In genomic region chr1:155166006-155166372, GRCh38 we compare ENCODE assay signal across 15 cellular contexts. TPM values are rescaled to one million over a fixed set of nuclear protein-coding genes. Genes with fewer than 3 reads are reported as not detected.
DNase-seq lines count a peak whose midpoint lies in the region; ATAC-seq, FAIRE-seq and TF ChIP-seq lines count a peak whose summit lies in the region.
"Had no signal": no experiment of that assay in that cellular context is flagged by ENCODE, and none has a peak within 500 bp of the region (broad histone marks: within the 10 kb centered on the region; RNA-seq: fewer than 3 reads in every experiment).

No MANE protein-coding gene starts in this region.

- peaks cover 4 to 5% of the 10 kb centered on the region in 2 experiments; a peak in 4 of 5 replicates for H3K9me3 Mint-ChIP-seq in H9
- H3K9me3 Mint-ChIP-seq in WTC11: peaks cover 4% of the 10 kb centered on the region
- no peaks in the 10 kb centered on the region for H3K9me3 Mint-ChIP-seq in Calu3 (ENCODE audit: low read depth, unreplicated experiment)
- H3K9me3 Mint-ChIP-seq: activated naive CD4-positive, alpha-beta T cell treated with anti-CD3 and anti-CD28 coated beads, Interleukin-2, amount 50 U/mL, for 24 hours had no signal

- H3K9ac ChIP-seq in H9 (ENCODE audit: extremely low read depth, insufficient read length, low read length) (no peak overlapping the region), iPS-20b (ENCODE audit: low read depth, low read length) (peak overlapping the region; percentile 55; the same call in 1 of the 2 replicates)

- H2BK15ac ChIP-seq in H9 (ENCODE audit: low read depth, low read length): no peak overlapping the region

- H3K4me3 Mint-ChIP-seq in H9: peak overlapping the region in 1 of 2 experiments; percentile 75; a peak in 3 of 5 replicates
- peak overlapping the region; percentile 73 for H3K4me3 Mint-ChIP-seq in WTC11
- H3K4me3 Mint-ChIP-seq in Calu3 (ENCODE audit: low read depth, unreplicated experiment): no peak overlapping the region
- H3K4me3 Mint-ChIP-seq: activated naive CD4-positive, alpha-beta T cell treated with anti-CD3 and anti-CD28 coated beads, Interleukin-2, amount 50 U/mL, for 24 hours had no signal

- H3K4ac ChIP-seq in H9 (ENCODE audit: low read depth, low read length): no peak overlapping the region

- H3K4me1 ChIP-seq in H9 (ENCODE audit: insufficient read depth, low read length): no peaks in the 10 kb centered on the region
- H3K4me1 ChIP-seq in iPS-20b (ENCODE audit: insufficient read depth, low read length): peaks cover 11% of the 10 kb centered on the region; the same call in 1 of the 2 replicates
- H3K4me1 ChIP-seq in spleen: peaks cover 14 to 30% (median 23%) of the 10 kb centered on the region in 6 donors
- H3K4me1 ChIP-seq in mucosa of descending colon (ENCODE audit: low read depth): peaks cover 10% of the 10 kb centered on the region

- no TSS peak for BruUV-seq in Calu3 (replicated peaks; lab: Mats Ljungman, UMichigan)

- CTCF ChIA-PET in WTC11 (lab: Charles Lee) (interaction anchor here (0.7 to 12.2 kb wide), 18 partner anchors 9 to 210 kb away, joined by 3 to 605 read pairs (median 34); partner anchors contain the start of genes ADAM15, DPM3, EFNA1 and EFNA4), Calu3 (lab: Charles Lee) (interaction anchor here (0.8 to 0.9 kb wide), 2 partner anchors 31 to 74 kb away, joined by 3 read pairs; no protein-coding TSS in a partner anchor)

- no CpG with 5 or more reads among the region's 4 CpGs for WGBS in H9 (ENCODE audit: extremely low coverage, insufficient read length, low lambda C conversion rate)
- WGBS in spleen, 5 donors: 32 to 65% (median 34%) methylated on average over 3 to 4 of the region's 4 CpGs

- intact Hi-C loops in spleen (cut with DNase I; ENCODE audit: low total_unique reads) (no loop called here), mucosa of descending colon (cut with DNase I, micrococcal nuclease) (loop anchor here in 1 of 2 donors (5.0 to 10.0 kb wide), 2 partner anchors 51 to 74 kb away; no protein-coding TSS in a partner anchor), Calu3 (cut with micrococcal nuclease; ENCODE audit: unreplicated experiment) (loop anchor here (5.0 kb wide), 1 partner anchor 39 kb away; the partner anchor contains the start of gene EFNA1)

- H3K79me2 ChIP-seq in H9 (ENCODE audit: insufficient read depth, low read length): no peaks in the 10 kb centered on the region

- ATAC-seq in WTC11 (peak; percentile 2), mucosa of descending colon (no peak)
- ATAC-seq: HCT116 had no signal

- peaks cover 15% of the 10 kb centered on the region for H3K36me3 ChIP-seq in iPS-20b (ENCODE audit: insufficient read depth, low read depth, low read length)
- peaks cover 0 to 26% (median 17%) of the 10 kb centered on the region in 6 donors for H3K36me3 ChIP-seq in spleen
- H3K36me3 ChIP-seq in mucosa of descending colon (ENCODE audit: low read depth): no peaks in the 10 kb centered on the region

- H3K56ac ChIP-seq in H9 (ENCODE audit: insufficient read length, low read depth, low read length): no peak overlapping the region

- no peak overlapping the region for H3T11ph ChIP-seq in H9 (ENCODE audit: low read length)

- peaks cover 3% of the 10 kb centered on the region for H3K27me3 Mint-ChIP-seq in H9 (ENCODE audit: low read depth)
- H3K27me3 Mint-ChIP-seq in WTC11 (ENCODE audit: low read depth): no peaks in the 10 kb centered on the region; the same call in 1 of the 2 replicates
- H3K27me3 Mint-ChIP-seq in Calu3 (ENCODE audit: unreplicated experiment): no peaks in the 10 kb centered on the region
- H3K27me3 Mint-ChIP-seq: activated naive CD4-positive, alpha-beta T cell treated with anti-CD3 and anti-CD28 coated beads, Interleukin-2, amount 50 U/mL, for 24 hours had no signal

- H4K91ac ChIP-seq in H9 (ENCODE audit: insufficient read length, low read depth, low read length): no peak overlapping the region

- POLR2A ChIA-PET in WTC11 (lab: Charles Lee): interaction anchor here (0.9 to 1.2 kb wide), 3 partner anchors 30 to 74 kb away, joined by 3 read pairs; partner anchors contain the start of gene SLC50A1

- no peak overlapping the region for H2BK120ac ChIP-seq in H9 (ENCODE audit: low read depth, low read length, poor library complexity, severe bottlenecking)

- H2AK5ac ChIP-seq in H9 (ENCODE audit: insufficient read length, low read length): no peak overlapping the region

- no peak for TF ChIP-seq CTCF in H9 (conservative IDR thresholded peaks at IDR 0.05)
- TF ChIP-seq CTCF in WTC11 (IDR thresholded peaks at IDR 0.05): no peak
- TF ChIP-seq CTCF in spleen (IDR thresholded peaks at IDR 0.05 in 8 of 11, conservative IDR thresholded peaks at IDR 0.05 in 3 of 11): no peak
- TF ChIP-seq CTCF in mucosa of descending colon (IDR thresholded peaks at IDR 0.05): no peak
- TF ChIP-seq CTCF in Calu3 (IDR thresholded peaks at IDR 0.05; ENCODE audit: unreplicated experiment): no peak

- no peaks in the 10 kb centered on the region for H4K20me1 ChIP-seq in H9 (ENCODE audit: control insufficient read depth, insufficient read depth, insufficient read length)

- no peaks in the 10 kb centered on the region for H3K79me1 ChIP-seq in H9 (ENCODE audit: insufficient read depth, low read depth, low read length, poor library complexity, severe bottlenecking)

- H4K5ac ChIP-seq in H9 (ENCODE audit: insufficient read length, low read depth, low read length): no peak overlapping the region

- no peak overlapping the region for H2BK20ac ChIP-seq in H9 (ENCODE audit: low read depth, low read length, poor library complexity, severe bottlenecking)

- H3K4me3 ChIP-seq in iPS-20b (ENCODE audit: low read length): peak overlapping the region; percentile 42; the same call in 1 of the 2 replicates
- no peak overlapping the region for H3K4me3 ChIP-seq in spleen
- no peak overlapping the region for H3K4me3 ChIP-seq in mucosa of descending colon
- H3K4me3 ChIP-seq: cardiac muscle cell, PC-9 had no signal

- H2BK5ac ChIP-seq in H9 (ENCODE audit: insufficient read length, low read length): no peak overlapping the region

- H3K27ac Mint-ChIP-seq in H9 (peak overlapping the region in 2 of 3 experiments; percentile 51 to 87; a peak in 3 of 7 replicates), WTC11 (peak overlapping the region; percentile 94), Calu3 (ENCODE audit: unreplicated experiment) (no peak overlapping the region)

- no peaks in the 10 kb centered on the region for H3K9me3 ChIP-seq in H9 (ENCODE audit: control insufficient read depth, low read depth, low read length)
- H3K9me3 ChIP-seq in iPS-20b (ENCODE audit: insufficient read depth, low read depth, low read length): no peaks in the 10 kb centered on the region
- H3K9me3 ChIP-seq in spleen: peaks cover 0 to 8% (median 0%) of the 10 kb centered on the region in 8 donors
- no peaks in the 10 kb centered on the region for H3K9me3 ChIP-seq in mucosa of descending colon

- no peak overlapping the region for H2AFZ ChIP-seq in H9 (ENCODE audit: low read length)
- H2AFZ ChIP-seq: PC-9 had no signal

- H2BK12ac ChIP-seq in H9 (ENCODE audit: insufficient read length, low read depth, low read length): no peak overlapping the region

- peaks cover 5 to 18% of the 10 kb centered on the region in 2 experiments for H3K4me1 Mint-ChIP-seq in H9
- H3K4me1 Mint-ChIP-seq in WTC11: peaks cover 17% of the 10 kb centered on the region
- no peaks in the 10 kb centered on the region for H3K4me1 Mint-ChIP-seq in Calu3 (ENCODE audit: low read depth, unreplicated experiment)

- H3K36me3 Mint-ChIP-seq in H9 (ENCODE audit: insufficient read depth in 1 of 3, low read depth in 3 of 3): peaks cover 3 to 13% (median 13%) of the 10 kb centered on the region in 3 experiments; a peak in 6 of 7 replicates
- peaks cover 16% of the 10 kb centered on the region for H3K36me3 Mint-ChIP-seq in WTC11
- H3K36me3 Mint-ChIP-seq in Calu3 (ENCODE audit: insufficient read depth, unreplicated experiment): peaks cover 19% of the 10 kb centered on the region

- H3K27ac ChIP-seq in H9 (ENCODE audit: insufficient read length, low read depth, low read length) (no peak overlapping the region), iPS-20b (ENCODE audit: low read length) (no peak overlapping the region), spleen (peak overlapping the region; percentile 11 to 84 (median 70))
- H3K27ac ChIP-seq: cardiac muscle cell, epithelial cell of prostate, PC-9 had no signal

- DNase-seq in H9 (peak; percentile 60), WTC11 (ENCODE audit: low spot score) (peak; percentile 51), spleen (peak; percentile 45), GM19239 (ENCODE audit: insufficient read length, low spot score) (no peak), mucosa of descending colon (no peak), Calu3 (no peak), SW480 (ENCODE audit: low spot score) (no peak)
- DNase-seq: NCI-H1694 treated with DMSO at 0.1 percent for 48 hours, NCI-H524 treated with DMSO at 0.1 percent for 48 hours, PC-9 had no signal

- no peak overlapping the region for H3K14ac ChIP-seq in H9 (ENCODE audit: insufficient read depth, low read length)

- FAIRE-seq in GM19239 (lab: Jason Lieb, UNC): no peak

- H3K27me3 ChIP-seq in H9 (ENCODE audit: insufficient read depth, low read length): no peaks in the 10 kb centered on the region
- H3K27me3 ChIP-seq in iPS-20b (ENCODE audit: insufficient read depth, low read length): no peaks in the 10 kb centered on the region
- no peaks in the 10 kb centered on the region for H3K27me3 ChIP-seq in spleen (replicated peaks in 1 of 7)
- H3K27me3 ChIP-seq: cardiac muscle cell had no signal

- H3K18ac ChIP-seq in H9 (ENCODE audit: insufficient read length, low read depth, low read length): no peak overlapping the region

- H3K23ac ChIP-seq in H9 (ENCODE audit: insufficient read length, low read depth, low read length): no peak overlapping the region

- peak overlapping the region; percentile 94 for H3K4me2 ChIP-seq in H9 (ENCODE audit: insufficient read depth, insufficient read length, low read length)
- H3K4me2 ChIP-seq: PC-9 had no signal

- H3K23me2 ChIP-seq in H9 (ENCODE audit: insufficient read length, low read depth, low read length, poor library complexity, severe bottlenecking): peaks cover 8% of the 10 kb centered on the region

- TF ChIP-seq POLR2A in spleen (IDR thresholded peaks at IDR 0.05): no peak

- no peak overlapping the region for H4K8ac ChIP-seq in H9 (replicated peaks; ENCODE audit: insufficient read length, low read depth, low read length)

RNA-seq across cellular contexts. Expression of gene KRTCAP2, which starts 7.1 kb away (rescaled TPM):
- total RNA-seq in H9 (2021) (149 and 152 TPM in 2 replicates), WTC11 (2021) (104 to 161 TPM (median 147 TPM) in 3 replicates), spleen (100 to 1,000 TPM; 113 to 154 (median 136) TPM), mucosa of descending colon (100 to 1,000 TPM; 162 to 190 (median 176) TPM), Calu3 (2022) (236 TPM in 2 replicates)
- 100 to 1,000 TPM; 193 to 203 (median 200) TPM for polyA plus RNA-seq in spleen

RNA-seq across cellular contexts. Expression of gene TRIM46, which starts 7.7 kb away (rescaled TPM):
- total RNA-seq in H9 (2021): 16.5 and 18.4 TPM in 2 replicates
- 20.3 to 22.1 TPM (median 21.4 TPM) in 3 replicates for total RNA-seq in WTC11 (2021)
- total RNA-seq in spleen: 1 to 10 TPM in 6 of 7 donors, under 1 TPM in 1; 0.83 to 3.6 (median 1.6) TPM
- polyA plus RNA-seq in spleen: under 1 TPM; 0.35 to 0.77 (median 0.46) TPM
- total RNA-seq in mucosa of descending colon: under 1 TPM; 0.26 to 0.76 (median 0.39) TPM
- total RNA-seq in Calu3 (2022): 1.1 and 1.8 TPM in 2 replicates

RNA-seq across cellular contexts. Expression of gene DPM3, which starts 25.7 kb away (rescaled TPM):
- total RNA-seq in H9 (2021): 47.4 and 48.5 TPM in 2 replicates
- 70.6 to 79.8 TPM (median 73.5 TPM) in 3 replicates for total RNA-seq in WTC11 (2021)
- total RNA-seq in spleen: 10 to 100 TPM; 25.0 to 62.4 (median 49.9) TPM
- polyA plus RNA-seq in spleen: 100 to 1,000 TPM; 205 to 262 (median 229) TPM
- total RNA-seq in mucosa of descending colon: 100 to 1,000 TPM in 1 of 3 donors, 10 to 100 TPM in 2; 76.3 to 106 (median 78.4) TPM
- total RNA-seq in Calu3 (2022): 38.7 and 41.1 TPM in 2 replicates

RNA-seq across cellular contexts. Expression of gene SLC50A1, which starts 30.3 kb away (rescaled TPM):
- total RNA-seq in H9 (2021) (24.9 and 26.0 TPM in 2 replicates), WTC11 (2021) (39.0 to 47.8 TPM (median 46.0 TPM) in 3 replicates), spleen (10 to 100 TPM; 28.4 to 41.4 (median 38.2) TPM), mucosa of descending colon (10 to 100 TPM; 38.7 to 95.8 (median 66.4) TPM), Calu3 (2022) (68.5 and 72.0 TPM in 2 replicates)
- 10 to 100 TPM; 60.1 to 73.8 (median 72.5) TPM for polyA plus RNA-seq in spleen

RNA-seq across cellular contexts. Expression of gene EFNA1, which starts 38.3 kb away (rescaled TPM):
- 1.4 and 1.9 TPM in 2 replicates for total RNA-seq in H9 (2021)
- 6.0 to 7.3 TPM (median 6.5 TPM) in 3 replicates for total RNA-seq in WTC11 (2021)
- total RNA-seq in spleen: 10 to 100 TPM in 5 of 7 donors, 1 to 10 TPM in 2; 8.0 to 19.4 (median 10.3) TPM
- 1 to 10 TPM; 3.7 to 8.0 (median 7.8) TPM for polyA plus RNA-seq in spleen
- total RNA-seq in mucosa of descending colon: 100 to 1,000 TPM in 2 of 3 donors, 10 to 100 TPM in 1; 46.3 to 198 (median 110) TPM
- total RNA-seq in Calu3 (2022): 33.7 and 41.7 TPM in 2 replicates

Comparison
In these comparisons a context has a peak if more than half of its experiments do, and no peak if none do; other contexts are left out.
1. DNase-seq: peak in H9 (single experiment), WTC11 (single experiment) and spleen (single experiment); none in GM19239 (single experiment), mucosa of descending colon (0 of 3), Calu3 (single experiment) and SW480 (single experiment).
2. H3K27ac ChIP-seq: peak in spleen (8 of 8); none in H9 (single experiment) and iPS-20b (single experiment).